ENCODE assay signal across 16 cellular contexts in genomic region chr4:155271557-155271956, GRCh38.
A peak's percentile ranks its signal among the peaks of the same experiment; 100 is the strongest.
DNase-seq lines count a peak whose midpoint lies in the region; ATAC-seq and TF ChIP-seq lines count a peak whose summit lies in the region.
"Had no signal": no experiment of that assay in that cellular context is flagged by ENCODE, and none has a peak within 500 bp of the region (broad histone marks: within the 10 kb centered on the region; RNA-seq: fewer than 3 reads in every experiment).

No MANE protein-coding gene starts in this region.

- TF ChIP-seq CTCF in GM23338 (conservative IDR thresholded peaks at IDR 0.05; ENCODE audit: low read depth in 2 of 2), result no peak
- TF ChIP-seq CTCF in suprapubic skin (IDR thresholded peaks at IDR 0.05), result no peak

- H3K14ac ChIP-seq in mesenchymal stem cell (ENCODE audit: low read length in 2 of 2), result no peak overlapping the region

- H3K4me3 ChIP-seq in GM23338 (no peak overlapping the region), mesenchymal stem cell (ENCODE audit: insufficient read depth in 1 of 2, low read depth in 1 of 2, low read length in 2 of 2) (no peak overlapping the region), suprapubic skin (no peak overlapping the region)
- H3K4me3 ChIP-seq: HAP-1, Peyer's patch had no signal

- no peak for ATAC-seq in GM23338
- ATAC-seq: CD8-positive, alpha-beta T cell had no signal

- no peak overlapping the region for H2BK5ac ChIP-seq in mesenchymal stem cell (ENCODE audit: low read depth, low read length, poor library complexity, severe bottlenecking)

- no peak overlapping the region for H2BK12ac ChIP-seq in mesenchymal stem cell (ENCODE audit: low read length in 2 of 2)

- no peaks in the 10 kb centered on the region for H3F3A ChIP-seq in GM23338 (replicated peaks; ENCODE audit: low read depth)

- no CpG with 5 or more reads among the region's 1 CpG for WGBS in mesenchymal stem cell
- 43% methylated on average over 1 of the region's 1 CpG for WGBS in suprapubic skin

- H3K9me2 ChIP-seq in GM23338 (ENCODE audit: insufficient read depth), result peaks cover 4% of the 10 kb centered on the region

- DNase-seq in GM23338 (ENCODE audit: low spot score), result peak; percentile 58
- DNase-seq in RKO (ENCODE audit: low spot score), result peak; percentile 3
- peak; percentile 2 for DNase-seq in fibroblast of gingiva (ENCODE audit: low read depth)
- peak; percentile 5 for DNase-seq in mesenchymal stem cell
- DNase-seq in activated naive CD4-positive, alpha-beta T cell treated with Interleukin-2 at 50 U/mL for 16 hours, result no peak
- DNase-seq in activated CD8-positive, alpha-beta memory T cell treated with anti-CD3 and anti-CD28 coated beads, Interleukin-2, amount 50 U/mL, for 48 hours, result no peak
- no peak for DNase-seq in suprapubic skin (ENCODE audit: low spot score in 2 of 2)
- DNase-seq: CD8-positive, alpha-beta T cell; DMS153; IMR-90; NCI-H1436 treated with DMSO at 0.1 percent for 48 hours; NCI-H2081 treated with DMSO at 0.1 percent for 48 hours; NCI-H446; Peyer's patch; SHP77 treated with DMSO at 0.1 percent for 48 hours had no signal

- no peak overlapping the region for H3K27ac Mint-ChIP-seq in GM23338
- H3K27ac Mint-ChIP-seq: CD8-positive, alpha-beta T cell had no signal

- no peaks in the 10 kb centered on the region for H3K79me2 ChIP-seq in GM23338 (replicated peaks; ENCODE audit: insufficient read depth)

- H3K4me2 ChIP-seq in GM23338 (no peak overlapping the region), mesenchymal stem cell (ENCODE audit: low read length, poor library complexity, severe bottlenecking) (no peak overlapping the region)

- no peak overlapping the region for H2AK5ac ChIP-seq in mesenchymal stem cell (ENCODE audit: low read length, severe bottlenecking)

- no peaks in the 10 kb centered on the region for H3K36me3 Mint-ChIP-seq in GM23338 (ENCODE audit: low read depth)
- H3K36me3 Mint-ChIP-seq: CD8-positive, alpha-beta T cell had no signal

- no peaks in the 10 kb centered on the region for H4K20me1 ChIP-seq in GM23338 (replicated peaks; ENCODE audit: insufficient read depth)

- no peak overlapping the region for H3K4me3 Mint-ChIP-seq in GM23338
- H3K4me3 Mint-ChIP-seq: CD8-positive, alpha-beta T cell had no signal

- TF ChIP-seq EP300 in suprapubic skin (IDR thresholded peaks at IDR 0.05), result no peak

- H3K79me1 ChIP-seq in mesenchymal stem cell (replicated peaks; ENCODE audit: low read length, poor library complexity, severe bottlenecking), result no peaks in the 10 kb centered on the region

- no peak overlapping the region for H3K9ac ChIP-seq in mesenchymal stem cell (ENCODE audit: low read length)

- H3K27me3 ChIP-seq in GM23338 (ENCODE audit: insufficient read depth) (no peaks in the 10 kb centered on the region), mesenchymal stem cell (ENCODE audit: control insufficient read depth in 1 of 2, insufficient read depth in 1 of 2, low read length in 2 of 2) (no peaks in the 10 kb centered on the region), suprapubic skin (no peaks in the 10 kb centered on the region)
- H3K27me3 ChIP-seq: Peyer's patch had no signal

- peaks cover 20% of the 10 kb centered on the region for H3K9me3 Mint-ChIP-seq in GM23338

- no peak overlapping the region for H3K23ac ChIP-seq in mesenchymal stem cell (ENCODE audit: low read length in 2 of 2)

- H3K27ac ChIP-seq in GM23338 (ENCODE audit: low read depth), result no peak overlapping the region
- H3K27ac ChIP-seq in mesenchymal stem cell (ENCODE audit: low read length, poor library complexity, severe bottlenecking), result no peak overlapping the region
- no peak overlapping the region for H3K27ac ChIP-seq in suprapubic skin
- H3K27ac ChIP-seq: Peyer's patch had no signal

- TF ChIP-seq POLR2A in suprapubic skin (IDR thresholded peaks at IDR 0.05), result no peak

- H3K27me3 Mint-ChIP-seq in GM23338 (ENCODE audit: insufficient read depth, low read depth, poor library complexity), result no peaks in the 10 kb centered on the region

- H3K4me1 Mint-ChIP-seq in GM23338, result no peaks in the 10 kb centered on the region

- no peak overlapping the region for H2AFZ ChIP-seq in GM23338
- H2AFZ ChIP-seq in mesenchymal stem cell (ENCODE audit: low read depth, low read length), result no peak overlapping the region

- H4K8ac ChIP-seq in mesenchymal stem cell (ENCODE audit: low read length), result no peak overlapping the region

- no peak overlapping the region for H4K91ac ChIP-seq in mesenchymal stem cell (ENCODE audit: low read length)

- no peak overlapping the region for H3K4ac ChIP-seq in mesenchymal stem cell (ENCODE audit: low read depth in 1 of 2, low read length in 2 of 2)

- H3K4me1 ChIP-seq in GM23338 (ENCODE audit: insufficient read depth), result no peaks in the 10 kb centered on the region
- no peaks in the 10 kb centered on the region for H3K4me1 ChIP-seq in mesenchymal stem cell (ENCODE audit: control insufficient read depth, insufficient read depth, low read depth, low read length)
- no peaks in the 10 kb centered on the region for H3K4me1 ChIP-seq in suprapubic skin
- H3K4me1 ChIP-seq: HAP-1, Peyer's patch had no signal

- H3K18ac ChIP-seq in mesenchymal stem cell (ENCODE audit: low read depth in 1 of 2, low read length in 2 of 2), result no peak overlapping the region

- H3K36me3 ChIP-seq in GM23338 (ENCODE audit: insufficient read depth) (no peaks in the 10 kb centered on the region; the same call in 1 of the 2 replicates), mesenchymal stem cell (ENCODE audit: control insufficient read depth in 1 of 2, insufficient read depth in 2 of 2, low read depth in 1 of 2, low read length in 2 of 2) (no peaks in the 10 kb centered on the region), suprapubic skin (no peaks in the 10 kb centered on the region)
- H3K36me3 ChIP-seq: HAP-1, Peyer's patch had no signal

- H2BK15ac ChIP-seq in mesenchymal stem cell (ENCODE audit: low read depth, poor library complexity, severe bottlenecking), result no peak overlapping the region

- peaks cover 14% of the 10 kb centered on the region for H3K9me3 ChIP-seq in mesenchymal stem cell (ENCODE audit: control insufficient read depth, low read length)
- H3K9me3 ChIP-seq in suprapubic skin, result peaks cover 14% of the 10 kb centered on the region
- H3K9me3 ChIP-seq: HAP-1 had no signal

- no peak overlapping the region for H2BK120ac ChIP-seq in mesenchymal stem cell (ENCODE audit: low read depth, low read length)

TF ChIP-seq in GM23338, 12 proteins besides CTCF, POLR2A, EP300 and RAD21 (continues in another document):
- TF ChIP-seq CREB1 (CRISPR knock-in tag; IDR thresholded peaks at IDR 0.05; ENCODE audit: low read depth) (no peak), EZH2 (IDR thresholded peaks at IDR 0.05; ENCODE audit: low read depth, unreplicated experiment) (no peak), STAT1 (IDR thresholded peaks at IDR 0.05; ENCODE audit: unreplicated experiment) (no peak)
- TF ChIP-seq, protein P1, sequence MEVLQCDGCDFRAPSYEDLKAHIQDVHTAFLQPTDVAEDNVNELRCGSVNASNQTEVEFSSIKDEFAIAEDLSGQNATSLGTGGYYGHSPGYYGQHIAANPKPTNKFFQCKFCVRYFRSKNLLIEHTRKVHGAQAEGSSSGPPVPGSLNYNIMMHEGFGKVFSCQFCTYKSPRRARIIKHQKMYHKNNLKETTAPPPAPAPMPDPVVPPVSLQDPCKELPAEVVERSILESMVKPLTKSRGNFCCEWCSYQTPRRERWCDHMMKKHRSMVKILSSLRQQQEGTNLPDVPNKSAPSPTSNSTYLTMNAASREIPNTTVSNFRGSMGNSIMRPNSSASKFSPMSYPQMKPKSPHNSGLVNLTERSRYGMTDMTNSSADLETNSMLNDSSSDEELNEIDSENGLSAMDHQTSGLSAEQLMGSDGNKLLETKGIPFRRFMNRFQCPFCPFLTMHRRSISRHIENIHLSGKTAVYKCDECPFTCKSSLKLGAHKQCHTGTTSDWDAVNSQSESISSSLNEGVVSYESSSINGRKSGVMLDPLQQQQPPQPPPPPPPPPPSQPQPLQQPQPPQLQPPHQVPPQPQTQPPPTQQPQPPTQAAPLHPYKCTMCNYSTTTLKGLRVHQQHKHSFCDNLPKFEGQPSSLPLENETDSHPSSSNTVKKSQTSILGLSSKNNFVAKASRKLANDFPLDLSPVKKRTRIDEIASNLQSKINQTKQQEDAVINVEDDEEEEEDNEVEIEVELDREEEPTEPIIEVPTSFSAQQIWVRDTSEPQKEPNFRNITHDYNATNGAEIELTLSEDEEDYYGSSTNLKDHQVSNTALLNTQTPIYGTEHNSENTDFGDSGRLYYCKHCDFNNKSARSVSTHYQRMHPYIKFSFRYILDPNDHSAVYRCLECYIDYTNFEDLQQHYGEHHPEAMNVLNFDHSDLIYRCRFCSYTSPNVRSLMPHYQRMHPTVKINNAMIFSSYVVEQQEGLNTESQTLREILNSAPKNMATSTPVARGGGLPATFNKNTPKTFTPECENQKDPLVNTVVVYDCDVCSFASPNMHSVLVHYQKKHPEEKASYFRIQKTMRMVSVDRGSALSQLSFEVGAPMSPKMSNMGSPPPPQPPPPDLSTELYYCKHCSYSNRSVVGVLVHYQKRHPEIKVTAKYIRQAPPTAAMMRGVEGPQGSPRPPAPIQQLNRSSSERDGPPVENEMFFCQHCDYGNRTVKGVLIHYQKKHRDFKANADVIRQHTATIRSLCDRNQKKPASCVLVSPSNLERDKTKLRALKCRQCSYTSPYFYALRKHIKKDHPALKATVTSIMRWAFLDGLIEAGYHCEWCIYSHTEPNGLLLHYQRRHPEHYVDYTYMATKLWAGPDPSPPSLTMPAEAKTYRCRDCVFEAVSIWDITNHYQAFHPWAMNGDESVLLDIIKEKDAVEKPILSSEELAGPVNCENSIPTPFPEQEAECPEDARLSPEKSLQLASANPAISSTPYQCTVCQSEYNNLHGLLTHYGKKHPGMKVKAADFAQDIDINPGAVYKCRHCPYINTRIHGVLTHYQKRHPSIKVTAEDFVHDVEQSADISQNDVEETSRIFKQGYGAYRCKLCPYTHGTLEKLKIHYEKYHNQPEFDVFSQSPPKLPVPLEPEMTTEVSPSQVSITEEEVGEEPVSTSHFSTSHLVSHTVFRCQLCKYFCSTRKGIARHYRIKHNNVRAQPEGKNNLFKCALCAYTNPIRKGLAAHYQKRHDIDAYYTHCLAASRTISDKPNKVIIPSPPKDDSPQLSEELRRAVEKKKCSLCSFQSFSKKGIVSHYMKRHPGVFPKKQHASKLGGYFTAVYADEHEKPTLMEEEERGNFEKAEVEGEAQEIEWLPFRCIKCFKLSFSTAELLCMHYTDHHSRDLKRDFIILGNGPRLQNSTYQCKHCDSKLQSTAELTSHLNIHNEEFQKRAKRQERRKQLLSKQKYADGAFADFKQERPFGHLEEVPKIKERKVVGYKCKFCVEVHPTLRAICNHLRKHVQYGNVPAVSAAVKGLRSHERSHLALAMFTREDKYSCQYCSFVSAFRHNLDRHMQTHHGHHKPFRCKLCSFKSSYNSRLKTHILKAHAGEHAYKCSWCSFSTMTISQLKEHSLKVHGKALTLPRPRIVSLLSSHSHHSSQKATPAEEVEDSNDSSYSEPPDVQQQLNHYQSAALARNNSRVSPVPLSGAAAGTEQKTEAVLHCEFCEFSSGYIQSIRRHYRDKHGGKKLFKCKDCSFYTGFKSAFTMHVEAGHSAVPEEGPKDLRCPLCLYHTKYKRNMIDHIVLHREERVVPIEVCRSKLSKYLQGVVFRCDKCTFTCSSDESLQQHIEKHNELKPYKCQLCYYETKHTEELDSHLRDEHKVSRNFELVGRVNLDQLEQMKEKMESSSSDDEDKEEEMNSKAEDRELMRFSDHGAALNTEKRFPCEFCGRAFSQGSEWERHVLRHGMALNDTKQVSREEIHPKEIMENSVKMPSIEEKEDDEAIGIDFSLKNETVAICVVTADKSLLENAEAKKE (CRISPR knock-in tag; IDR thresholded peaks at IDR 0.05), result no peak

Comparison
In these comparisons a context has a peak if more than half of its experiments do, and no peak if none do; other contexts are left out.
1. DNase-seq: peak in GM23338 (single experiment), RKO (single experiment), fibroblast of gingiva (single experiment) and mesenchymal stem cell (single experiment); none in activated naive CD4-positive, alpha-beta T cell treated with Interleukin-2 at 50 U/mL for 16 hours (single experiment), activated CD8-positive, alpha-beta memory T cell treated with anti-CD3 and anti-CD28 coated beads, Interleukin-2, amount 50 U/mL, for 48 hours (single experiment) and suprapubic skin (0 of 2).